Comparison of ENCODE assay signal across 8 cellular contexts in genomic region chr22:40534379-40535188, GRCh38.
A peak's percentile ranks its signal among the peaks of the same experiment; 100 is the strongest.
DNase-seq lines count a peak whose midpoint lies in the region; ATAC-seq and TF ChIP-seq lines count a peak whose summit lies in the region.

No MANE protein-coding gene starts in this region.

- peaks cover 64% of the 10 kb centered on the region for H3K4me1 ChIP-seq in left ventricle myocardium inferior

- peak; percentile 51 to 69 for DNase-seq in AML-193 (lab: John Stamatoyannopoulos, UW)
- no peak for DNase-seq in activated CD4-positive, alpha-beta memory T cell treated with anti-CD3 and anti-CD28 coated beads, Interleukin-2, amount 10 ng/mL, durations not matched to agents 7 days and 5 days
- DNase-seq in left ventricle myocardium inferior: no peak
- no peak for DNase-seq in stimulated activated naive CD8-positive, alpha-beta T cell treated with anti-CD3 and anti-CD28 coated beads, Interleukin-15, amount 100 ng/mL, for 72 hours
- DNase-seq in NCI-H748 treated with DMSO at 0.1 percent for 48 hours (lab: John Stamatoyannopoulos, UW): no peak
- no peak for DNase-seq in GM13977 (ENCODE audit: low spot score)
- no peak for DNase-seq in NCI-H2227 treated with DMSO at 0.1 percent for 48 hours (lab: John Stamatoyannopoulos, UW)

- H3K27ac Mint-ChIP-seq in activated CD4-positive, alpha-beta memory T cell treated with anti-CD3 and anti-CD28 coated beads, Interleukin-2, amount 10 ng/mL, durations not matched to agents 7 days and 5 days: peak overlapping the region; percentile 73
- H3K27ac Mint-ChIP-seq in stimulated activated naive CD8-positive, alpha-beta T cell treated with anti-CD3 and anti-CD28 coated beads, Interleukin-15, amount 100 ng/mL, for 72 hours: peak overlapping the region; percentile 86 to 89

- no peaks in the 10 kb centered on the region for H3K27me3 ChIP-seq in left ventricle myocardium inferior (ENCODE audit: low read depth)

- H3K36me3 Mint-ChIP-seq in activated CD4-positive, alpha-beta memory T cell treated with anti-CD3 and anti-CD28 coated beads, Interleukin-2, amount 10 ng/mL, durations not matched to agents 7 days and 5 days (ENCODE audit: low read depth): peaks cover 11% of the 10 kb centered on the region

- no peaks in the 10 kb centered on the region for H3K9me3 Mint-ChIP-seq in activated CD4-positive, alpha-beta memory T cell treated with anti-CD3 and anti-CD28 coated beads, Interleukin-2, amount 10 ng/mL, durations not matched to agents 7 days and 5 days
- no peaks in the 10 kb centered on the region for H3K9me3 Mint-ChIP-seq in stimulated activated naive CD8-positive, alpha-beta T cell treated with anti-CD3 and anti-CD28 coated beads, Interleukin-15, amount 100 ng/mL, for 72 hours

- CTCF ChIA-PET in activated CD4-positive, alpha-beta memory T cell treated with anti-CD3 and anti-CD28 coated beads, Interleukin-2, amount 10 ng/mL, durations not matched to agents 7 days and 5 days (lab: Charles Lee): interaction anchor here (0.8 to 3.5 kb wide), 9 partner anchors 8 to 369 kb away, joined by 3 to 22 read pairs (median 5); partner anchors contain the start of gene MRTFA

- H3K27ac ChIP-seq in left ventricle myocardium inferior (replicated peaks): peak overlapping the region; percentile 52

- POLR2A ChIA-PET in activated CD4-positive, alpha-beta memory T cell treated with anti-CD3 and anti-CD28 coated beads, Interleukin-2, amount 10 ng/mL, durations not matched to agents 7 days and 5 days (lab: Charles Lee): interaction anchor here (1.0 to 5.6 kb wide), 16 partner anchors 10 to 487 kb away, joined by 3 to 59 read pairs (median 5); partner anchors contain the start of genes MRTFA, SGSM3, ST13 and XPNPEP3

- in situ Hi-C loops in GM13977 (cut with MboI; ENCODE audit: low pct_unique_long_range_greater_than_20kb, low sequenced_read_pairs, unreplicated experiment): no loop called here

- H3K27me3 Mint-ChIP-seq in activated CD4-positive, alpha-beta memory T cell treated with anti-CD3 and anti-CD28 coated beads, Interleukin-2, amount 10 ng/mL, durations not matched to agents 7 days and 5 days: no peaks in the 10 kb centered on the region
- H3K27me3 Mint-ChIP-seq in stimulated activated naive CD8-positive, alpha-beta T cell treated with anti-CD3 and anti-CD28 coated beads, Interleukin-15, amount 100 ng/mL, for 72 hours: no peaks in the 10 kb centered on the region

- no peak for TF ChIP-seq CTCF in left ventricle myocardium inferior (IDR thresholded peaks at IDR 0.05; ENCODE audit: borderline replicate concordance)
- TF ChIP-seq CTCF in GM13977 (IDR thresholded peaks at IDR 0.05; ENCODE audit: extremely low read depth, insufficient read depth, missing control alignments): no peak

- no peaks in the 10 kb centered on the region for H3K36me3 ChIP-seq in left ventricle myocardium inferior

- peak overlapping the region; percentile 73 for H3K4me3 Mint-ChIP-seq in activated CD4-positive, alpha-beta memory T cell treated with anti-CD3 and anti-CD28 coated beads, Interleukin-2, amount 10 ng/mL, durations not matched to agents 7 days and 5 days
- H3K4me3 Mint-ChIP-seq in stimulated activated naive CD8-positive, alpha-beta T cell treated with anti-CD3 and anti-CD28 coated beads, Interleukin-15, amount 100 ng/mL, for 72 hours: peak overlapping the region; percentile 84 to 87

- H3K9me3 ChIP-seq in left ventricle myocardium inferior (replicated peaks): no peaks in the 10 kb centered on the region

- H3K4me1 Mint-ChIP-seq in activated CD4-positive, alpha-beta memory T cell treated with anti-CD3 and anti-CD28 coated beads, Interleukin-2, amount 10 ng/mL, durations not matched to agents 7 days and 5 days: peaks cover 55% of the 10 kb centered on the region
- H3K4me1 Mint-ChIP-seq in stimulated activated naive CD8-positive, alpha-beta T cell treated with anti-CD3 and anti-CD28 coated beads, Interleukin-15, amount 100 ng/mL, for 72 hours: peaks cover 61% of the 10 kb centered on the region

- ATAC-seq in HG02973 (IDR thresholded peaks at IDR 0.05; ENCODE audit: unreplicated experiment): peak; percentile 37
- peak; percentile 38 for ATAC-seq in stimulated activated naive CD8-positive, alpha-beta T cell treated with anti-CD3 and anti-CD28 coated beads, Interleukin-15, amount 100 ng/mL, for 72 hours

- H3K4me3 ChIP-seq in left ventricle myocardium inferior: peak overlapping the region; percentile 54

- intact Hi-C loops in left ventricle myocardium inferior (cut with micrococcal nuclease): no loop called here

Comparison
In these comparisons a context has a peak if more than half of its experiments do, and no peak if none do; other contexts are left out.
1. DNase-seq: peak in AML-193 (2 of 2); none in activated CD4-positive, alpha-beta memory T cell treated with anti-CD3 and anti-CD28 coated beads, Interleukin-2, amount 10 ng/mL, durations not matched to agents 7 days and 5 days (single experiment), left ventricle myocardium inferior (single experiment), stimulated activated naive CD8-positive, alpha-beta T cell treated with anti-CD3 and anti-CD28 coated beads, Interleukin-15, amount 100 ng/mL, for 72 hours (0 of 2), NCI-H748 treated with DMSO at 0.1 percent for 48 hours (single experiment), GM13977 (single experiment) and NCI-H2227 treated with DMSO at 0.1 percent for 48 hours (single experiment).